8 cellular contexts compared by ENCODE assay signal in the genomic region with DNA sequence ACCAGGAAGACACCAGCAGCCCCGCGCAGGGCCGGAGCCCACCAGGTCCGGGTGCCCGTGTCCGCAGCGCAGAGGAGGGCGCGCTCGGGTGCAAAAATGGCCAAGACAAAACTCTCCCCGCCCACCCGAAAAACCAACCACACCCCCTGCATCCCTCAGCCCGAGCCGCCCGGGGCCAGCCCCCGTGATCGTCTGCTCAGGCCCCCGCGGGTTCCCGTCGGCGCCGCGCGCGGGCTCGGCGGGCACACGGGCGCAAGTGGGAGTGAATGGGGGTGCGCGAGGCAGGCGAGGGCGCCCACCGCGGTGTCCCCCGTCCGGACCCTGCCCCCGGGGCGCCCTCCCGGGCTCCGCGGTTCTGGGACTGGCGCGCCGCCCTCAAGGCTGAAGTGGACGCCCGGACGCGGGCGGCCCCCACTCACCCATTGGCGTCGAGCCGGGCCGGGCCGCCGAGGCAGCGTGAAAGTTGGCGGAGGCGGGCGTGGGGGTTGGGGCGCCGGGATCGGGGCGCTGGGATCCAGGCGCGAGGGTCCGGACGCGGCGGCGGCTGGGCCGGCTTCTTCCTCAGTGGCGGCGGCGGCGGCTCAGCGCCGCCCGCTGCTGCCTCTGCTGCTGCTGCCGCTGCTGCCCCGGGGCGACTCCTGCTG. TPM values are rescaled to one million over a fixed set of nuclear protein-coding genes. Genes with fewer than 3 reads are reported as not detected.
A peak's percentile ranks its signal among the peaks of the same experiment; 100 is the strongest.
DNase-seq lines count a peak whose midpoint lies in the region; ATAC-seq and TF ChIP-seq lines count a peak whose summit lies in the region.

No MANE protein-coding gene starts in this region.

- H3K4me3 ChIP-seq in SK-N-MC (peak overlapping the region; percentile 77), lower leg skin (ENCODE audit: low read depth, poor library complexity, severe bottlenecking) (peak overlapping the region; percentile 48), subcutaneous abdominal adipose tissue (ENCODE audit: low read depth in 1 of 5, low read length in 5 of 5) (peak overlapping the region in 4 of 5 donors; percentile 61 to 69 (median 67))

- peak overlapping the region; percentile 78 for H3K9ac ChIP-seq in SK-N-MC (ENCODE audit: insufficient read length)
- peak overlapping the region in 2 of 5 donors; percentile 40 to 69 for H3K9ac ChIP-seq in subcutaneous abdominal adipose tissue (ENCODE audit: low read length in 5 of 5)

- intact Hi-C loops in lower leg skin (cut with DNase I; ENCODE audit: low total_unique reads), result loop anchor here (10.0 kb wide), 1 partner anchor 342 kb away; no protein-coding TSS in a partner anchor

- no peaks in the 10 kb centered on the region for H3K9me3 Mint-ChIP-seq in central memory CD8-positive, alpha-beta T cell

- H3K27me3 ChIP-seq in subcutaneous abdominal adipose tissue (ENCODE audit: control insufficient read depth in 5 of 5, insufficient read depth in 4 of 5, low read length in 5 of 5), result peaks cover 0 to 4% (median 0%) of the 10 kb centered on the region in 5 donors

- peaks cover 37% of the 10 kb centered on the region for H3K4me1 Mint-ChIP-seq in central memory CD8-positive, alpha-beta T cell

- peak; percentile 41 for DNase-seq in AG08395 (ENCODE audit: low spot score)
- no peak for DNase-seq in SK-N-MC (ENCODE audit: low read depth, low spot score)
- DNase-seq in central memory CD8-positive, alpha-beta T cell (ENCODE audit: low spot score in 2 of 2), result no peak
- peak in 1 of 2 donors; percentile 87 for DNase-seq in lower leg skin (ENCODE audit: low spot score in 2 of 2)

- H3K36me3 ChIP-seq in SK-N-MC (ENCODE audit: insufficient read depth, low read length) (no peaks in the 10 kb centered on the region), subcutaneous abdominal adipose tissue (ENCODE audit: control insufficient read depth in 5 of 5, insufficient read depth in 5 of 5, low read length in 5 of 5) (no peaks in the 10 kb centered on the region)

- ATAC-seq in GM21526 (IDR thresholded peaks at IDR 0.05; ENCODE audit: low FRiP score, unreplicated experiment) (peak; percentile 17), HG03095 (IDR thresholded peaks at IDR 0.05; ENCODE audit: unreplicated experiment) (no peak), GM18858 (IDR thresholded peaks at IDR 0.05; ENCODE audit: unreplicated experiment) (no peak)
- peak; percentile 21 for ATAC-seq in central memory CD8-positive, alpha-beta T cell (replicated peaks; ENCODE audit: extremely low read depth, poor library complexity, severe bottlenecking)

- H3K27ac ChIP-seq in SK-N-MC, result no peak overlapping the region
- peak overlapping the region; percentile 37 for H3K27ac ChIP-seq in subcutaneous abdominal adipose tissue (ENCODE audit: low read depth, low read length)

- H3K9me3 ChIP-seq in SK-N-MC (ENCODE audit: low read depth, low read length) (no peaks in the 10 kb centered on the region), subcutaneous abdominal adipose tissue (ENCODE audit: control insufficient read depth in 5 of 5, low read length in 5 of 5) (peaks cover 0 to 5% (median 0%) of the 10 kb centered on the region in 5 donors)

- H3K36me3 Mint-ChIP-seq in central memory CD8-positive, alpha-beta T cell (ENCODE audit: insufficient read depth), result peaks cover 16% of the 10 kb centered on the region

- H3K4me3 Mint-ChIP-seq in central memory CD8-positive, alpha-beta T cell, result peak overlapping the region; percentile 87

- peak overlapping the region; percentile 82 for H3K27ac Mint-ChIP-seq in central memory CD8-positive, alpha-beta T cell (ENCODE audit: low read depth)

- TF ChIP-seq CTCF in lower leg skin (IDR thresholded peaks at IDR 0.05), result no peak

- TF ChIP-seq POLR2A in lower leg skin (IDR thresholded peaks at IDR 0.05), result no peak

- WGBS in lower leg skin, 2 donors, result 49% methylated on average over 78 of the region's 83 CpGs; no CpG with 5 or more reads in 1 of the 2 donors

- H3K4me1 ChIP-seq in subcutaneous abdominal adipose tissue (ENCODE audit: control insufficient read depth in 5 of 5, insufficient read depth in 5 of 5, low read length in 5 of 5), result peaks cover 3 to 28% (median 25%) of the 10 kb centered on the region in 5 donors

- no peaks in the 10 kb centered on the region for H3K27me3 Mint-ChIP-seq in central memory CD8-positive, alpha-beta T cell

RNA-seq across cellular contexts. Expression of a gene that starts 0.4 kb away (rescaled TPM):
- total RNA-seq in lower leg skin, result 10 to 100 TPM; 10.7 to 21.5 (median 15.5) TPM

Comparison
In these comparisons a context has a peak if more than half of its experiments do, and no peak if none do; other contexts are left out.
1. ATAC-seq: peak in GM21526 (single experiment) and central memory CD8-positive, alpha-beta T cell (single experiment); none in HG03095 (single experiment) and GM18858 (single experiment).
2. Peak in every context shown above with its lines, with median percentiles within 50 percentile points of each other: H3K4me3 ChIP-seq.